22 cellular contexts compared by ENCODE assay signal in the genomic region with DNA sequence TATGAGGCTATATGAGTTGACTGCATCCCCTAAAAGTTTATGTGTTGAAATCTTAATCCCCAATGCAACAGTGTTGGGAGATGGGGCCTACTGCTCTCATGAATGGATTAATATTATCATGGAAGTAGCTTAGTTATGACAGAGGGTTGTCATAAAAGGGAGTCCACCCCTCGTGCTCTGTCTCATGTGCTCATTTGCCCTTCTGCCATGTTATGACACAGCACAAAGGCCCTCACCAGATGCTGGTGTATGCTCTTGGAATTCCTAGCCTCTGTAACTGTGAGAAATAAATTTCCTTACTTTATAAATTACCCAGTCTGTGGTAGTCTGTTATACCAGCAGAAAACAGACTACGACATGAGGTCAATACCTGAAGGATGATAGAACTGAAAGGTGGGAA. TPM values are rescaled to one million over a fixed set of nuclear protein-coding genes. Genes with fewer than 3 reads are reported as not detected.
DNase-seq lines count a peak whose midpoint lies in the region; ATAC-seq and TF ChIP-seq lines count a peak whose summit lies in the region.
"Had no signal": no experiment of that assay in that cellular context is flagged by ENCODE, and none has a peak within 500 bp of the region (broad histone marks: within the 10 kb centered on the region; RNA-seq: fewer than 3 reads in every experiment).

No MANE protein-coding gene starts in this region.

- no peak overlapping the region for H4K8ac ChIP-seq in IMR-90 (ENCODE audit: low read depth in 2 of 2, low read length in 2 of 2)

- no peak for TF ChIP-seq RAD21 in IMR-90 (IDR thresholded peaks at IDR 0.05; ENCODE audit: low read length)

- no peak overlapping the region for H2BK20ac ChIP-seq in IMR-90 (ENCODE audit: low read depth, low read length)

- POLR2A ChIA-PET in IMR-90 (lab: Charles Lee; ENCODE audit: unreplicated experiment), result no interaction called here

- no peak overlapping the region for H3K4me2 ChIP-seq in IMR-90 (ENCODE audit: low read depth, low read length)
- H3K4me2 ChIP-seq: PC-9 had no signal

- ATAC-seq in IMR-90 (ENCODE audit: low read depth), result no peak
- peak in 3 of 4 donors; percentile 25 to 40 (median 37) for ATAC-seq in psoas muscle
- no peak for ATAC-seq in left lung

- TF ChIP-seq CTCF in AG10803 (conservative IDR thresholded peaks at IDR 0.05; ENCODE audit: low read length) (no peak), IMR-90 (conservative IDR thresholded peaks at IDR 0.05; ENCODE audit: low read depth, low read length) (no peak), foreskin fibroblast (IDR thresholded peaks at IDR 0.05; ENCODE audit: low read depth, low read length) (no peak), psoas muscle (IDR thresholded peaks at IDR 0.05) (no peak), left lung (IDR thresholded peaks at IDR 0.05) (no peak)

- H3K14ac ChIP-seq in IMR-90 (replicated peaks; ENCODE audit: low read depth, low read length), result no peak overlapping the region

- H3K36me3 ChIP-seq in IMR-90 (ENCODE audit: control insufficient read depth, insufficient read depth, low read length) (no peaks in the 10 kb centered on the region), psoas muscle (ENCODE audit: insufficient read depth in 1 of 2, low read depth in 1 of 2) (no peaks in the 10 kb centered on the region), left lung (no peaks in the 10 kb centered on the region)
- H3K36me3 ChIP-seq: BE2C, SJCRH30 had no signal

- no peak overlapping the region for H2BK120ac ChIP-seq in IMR-90 (ENCODE audit: low read depth, low read length)

- H3K56ac ChIP-seq in IMR-90 (ENCODE audit: extremely low read depth, insufficient read depth, low read length), result no peak overlapping the region

- H2BK5ac ChIP-seq in IMR-90 (ENCODE audit: low read depth, low read length, poor library complexity, severe bottlenecking), result no peak overlapping the region

- H3K4me1 ChIP-seq in IMR-90 (ENCODE audit: control insufficient read depth, insufficient read depth, low read length), result peaks cover 8% of the 10 kb centered on the region
- peaks cover 24% of the 10 kb centered on the region for H3K4me1 ChIP-seq in psoas muscle
- no peaks in the 10 kb centered on the region for H3K4me1 ChIP-seq in left lung
- H3K4me1 ChIP-seq: BE2C, SJCRH30 had no signal

- no peaks in the 10 kb centered on the region for H3K9me3 ChIP-seq in IMR-90 (ENCODE audit: control insufficient read depth, insufficient read depth, low read length)
- no peaks in the 10 kb centered on the region for H3K9me3 ChIP-seq in psoas muscle
- no peaks in the 10 kb centered on the region for H3K9me3 ChIP-seq in left lung
- H3K9me3 ChIP-seq: BE2C, SJCRH30 had no signal

- no peak overlapping the region for H2AK9ac ChIP-seq in IMR-90 (replicated peaks; ENCODE audit: low read depth, low read length, poor library complexity)

- H4K20me1 ChIP-seq in IMR-90 (ENCODE audit: insufficient read depth, low read length), result no peaks in the 10 kb centered on the region

- H3K27ac ChIP-seq in IMR-90 (ENCODE audit: insufficient read depth, low read length) (no peak overlapping the region), psoas muscle (peak overlapping the region; percentile 7), left lung (no peak overlapping the region)
- H3K27ac ChIP-seq: 22Rv1, HL-60, PC-9, SJCRH30 had no signal

- H4K91ac ChIP-seq in IMR-90 (ENCODE audit: insufficient read depth, low read depth, low read length), result no peak overlapping the region

- no peaks in the 10 kb centered on the region for H3K79me1 ChIP-seq in IMR-90 (ENCODE audit: low read depth in 1 of 2, low read length in 2 of 2)

- H3K9me1 ChIP-seq in IMR-90 (ENCODE audit: insufficient read depth, low read length), result peaks cover 3% of the 10 kb centered on the region; the same call in 1 of the 2 replicates

- dilution Hi-C loops in IMR-90 (cut with HindIII; ENCODE audit: low sequenced_read_pairs, unreplicated experiment), result no loop called here

- no peak overlapping the region for H4K5ac ChIP-seq in IMR-90 (ENCODE audit: low read depth, low read length)

- no peak overlapping the region for H2AFZ ChIP-seq in IMR-90 (replicated peaks; ENCODE audit: low read length, poor library complexity)
- H2AFZ ChIP-seq: PC-9 had no signal

- CTCF ChIA-PET in IMR-90 (lab: Yijun Ruan, JAX), result interaction anchor here (1.0 kb wide), 1 partner anchor 17 kb away, joined by 3 read pairs; no protein-coding TSS in a partner anchor

- intact Hi-C loops in IMR-90 (cut with micrococcal nuclease), result no loop called here
- intact Hi-C loops in psoas muscle (cut with DNase I), result loop anchor here in 1 of 2 donors (5.0 kb wide), 1 partner anchor 505 kb away; no protein-coding TSS in a partner anchor
- intact Hi-C loops in left lung (cut with DNase I), result no loop called here

- no peak overlapping the region for H3K23ac ChIP-seq in IMR-90 (ENCODE audit: low read depth, low read length)

- no CpG with 5 or more reads among the region's 2 CpGs for WGBS in IMR-90 (ENCODE audit: extremely low coverage in 2 of 2, insufficient read length in 1 of 2), 2 experiments
- WGBS in psoas muscle, 3 donors, result 73 to 95% (median 75%) methylated on average over 2 of the region's 2 CpGs

- no peak for TF ChIP-seq POLR2A in IMR-90 (IDR thresholded peaks at IDR 0.05; ENCODE audit: low read depth, low read length)

- H2AK5ac ChIP-seq in IMR-90 (ENCODE audit: low read depth, low read length), result no peak overlapping the region

- in situ Hi-C loops in IMR-90 (cut with MboI; ENCODE audit: low sequenced_read_pairs), result no loop called here

- no peak overlapping the region for H3K9ac ChIP-seq in IMR-90 (ENCODE audit: low read depth, low read length)

- DNase-seq in AG10803 (ENCODE audit: low read depth), result peak; percentile 46
- peak; percentile 36 for DNase-seq in IMR-90
- peak; percentile 33 to 67 for DNase-seq in foreskin fibroblast
- DNase-seq in psoas muscle, result no peak
- DNase-seq in DMS114 treated with DMSO at 0.1 percent for 48 hours (lab: John Stamatoyannopoulos, UW; ENCODE audit: unreplicated experiment), result no peak
- DNase-seq in activated T-cell treated with anti-CD3 and anti-CD28 coated beads, Interleukin-2, amount 50 U/mL, for 1 hour, result no peak
- DNase-seq in left lung, result no peak
- DNase-seq: BE2C; CD8-positive, alpha-beta memory T cell; DMS 273 treated with DMSO at 0.1 percent for 48 hours; DND-41; H7; NCI-H1048; NCI-H1417; NCI-H1694; NCI-H2029 treated with DMSO at 0.1 percent for 48 hours; NCI-H2227 treated with DMSO at 0.1 percent for 48 hours; NCI-H526 treated with DMSO at 0.1 percent for 48 hours; PC-9; SJCRH30 had no signal

- BruUV-seq in IMR-90 (replicated peaks; lab: Mats Ljungman, UMichigan), result no TSS peak

- no peak overlapping the region for H3K4me3 ChIP-seq in AG10803 (ENCODE audit: low read length)
- H3K4me3 ChIP-seq in IMR-90 (ENCODE audit: insufficient read depth, low read depth, low read length), result no peak overlapping the region
- no peak overlapping the region for H3K4me3 ChIP-seq in foreskin fibroblast (ENCODE audit: low read depth in 1 of 2, low read length in 2 of 2)
- no peak overlapping the region for H3K4me3 ChIP-seq in psoas muscle
- no peak overlapping the region for H3K4me3 ChIP-seq in left lung
- H3K4me3 ChIP-seq: PC-9, SJCRH30 had no signal

- no peaks in the 10 kb centered on the region for H3K27me3 ChIP-seq in IMR-90 (ENCODE audit: control insufficient read depth, insufficient read depth, low read length)
- no peaks in the 10 kb centered on the region for H3K27me3 ChIP-seq in psoas muscle (ENCODE audit: insufficient read depth in 3 of 3, low read length in 2 of 3)
- no peaks in the 10 kb centered on the region for H3K27me3 ChIP-seq in left lung
- H3K27me3 ChIP-seq: BE2C, SJCRH30 had no signal

- no peak overlapping the region for H3K4ac ChIP-seq in IMR-90 (ENCODE audit: low read depth, low read length)

- H2BK15ac ChIP-seq in IMR-90 (ENCODE audit: low read depth, low read length), result no peak overlapping the region

- no peak overlapping the region for H3K18ac ChIP-seq in IMR-90 (ENCODE audit: low read depth, low read length)

TF ChIP-seq in IMR-90, 13 proteins besides CTCF, POLR2A, EP300 and RAD21 (continues in another document):
- TF ChIP-seq CHD1 (IDR thresholded peaks at IDR 0.05; ENCODE audit: low read depth, low read length), result no peak
- TF ChIP-seq MXI1 (IDR thresholded peaks at IDR 0.05; ENCODE audit: borderline replicate concordance, low read depth, low read length), result no peak
- no peak for TF ChIP-seq SMC3 (IDR thresholded peaks at IDR 0.05; ENCODE audit: low read depth, low read length)
- no peak for TF ChIP-seq BHLHE40 (IDR thresholded peaks at IDR 0.05; ENCODE audit: low read depth, low read length)
- no peak for TF ChIP-seq NFE2L2 (IDR thresholded peaks at IDR 0.05; ENCODE audit: low read depth, low read length)
- no peak for TF ChIP-seq RCOR1 (IDR thresholded peaks at IDR 0.05; ENCODE audit: insufficient replicate concordance, low read length)
- TF ChIP-seq FOS (IDR thresholded peaks at IDR 0.05; ENCODE audit: low read depth, low read length), result no peak
- no peak for TF ChIP-seq MAFK (IDR thresholded peaks at IDR 0.05; ENCODE audit: low read depth, low read length)
- no peak for TF ChIP-seq CEBPB (IDR thresholded peaks at IDR 0.05; ENCODE audit: low read depth, low read length)
- no peak for TF ChIP-seq MAZ (IDR thresholded peaks at IDR 0.05; ENCODE audit: borderline replicate concordance, low read depth, low read length)
- TF ChIP-seq, protein P1, sequence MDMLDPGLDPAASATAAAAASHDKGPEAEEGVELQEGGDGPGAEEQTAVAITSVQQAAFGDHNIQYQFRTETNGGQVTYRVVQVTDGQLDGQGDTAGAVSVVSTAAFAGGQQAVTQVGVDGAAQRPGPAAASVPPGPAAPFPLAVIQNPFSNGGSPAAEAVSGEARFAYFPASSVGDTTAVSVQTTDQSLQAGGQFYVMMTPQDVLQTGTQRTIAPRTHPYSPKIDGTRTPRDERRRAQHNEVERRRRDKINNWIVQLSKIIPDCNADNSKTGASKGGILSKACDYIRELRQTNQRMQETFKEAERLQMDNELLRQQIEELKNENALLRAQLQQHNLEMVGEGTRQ (IDR thresholded peaks at IDR 0.05; ENCODE audit: low read depth, low read length), result no peak
- no peak for TF ChIP-seq RFX5 (IDR thresholded peaks at IDR 0.05; ENCODE audit: low read depth, low read length)

RNA-seq across cellular contexts. Expression of a gene that starts 17.6 kb away (rescaled TPM):
- total RNA-seq in IMR-90 (2012; rRNA removed) (6.7 and 8.8 TPM in 2 replicates), psoas muscle (10 to 100 TPM in 3 of 4 donors, 1 to 10 TPM in 1; 3.5 to 17.0 (median 11.8) TPM), left lung (10 to 100 TPM in 1 of 2 donors, 1 to 10 TPM in 1; 9.4 to 12.8 TPM)
- polyA plus RNA-seq in IMR-90 (2012; rRNA removed) (3.0 TPM in 2 replicates), psoas muscle (1 to 10 TPM in 2 of 3 donors, under 1 TPM in 1; 0.91 to 6.3 (median 4.8) TPM)
- 0.77 and 0.88 TPM in 2 replicates for polyA plus RNA-seq in IMR-90 (2012; cell fraction: cytosol; rRNA removed)
- polyA plus RNA-seq in IMR-90 (2012; cell fraction: nucleus; rRNA removed; ENCODE audit: low replicate concordance), result 0.70 and 2.1 TPM in 2 replicates

RNA-seq across cellular contexts. Expression of a gene that starts 38.8 kb away (rescaled TPM):
- total RNA-seq in IMR-90 (2012; rRNA removed) (16.1 and 23.5 TPM in 2 replicates), psoas muscle (under 1 TPM; 0.54 to 0.84 (median 0.72) TPM), left lung (10 to 100 TPM in 1 of 2 donors, 1 to 10 TPM in 1; 10.0 to 10.9 TPM)
- polyA plus RNA-seq in IMR-90 (2012; rRNA removed) (2.7 and 3.1 TPM in 2 replicates), psoas muscle (under 1 TPM; 0.18 to 0.57 (median 0.49) TPM)
- 0.11 and 0.23 TPM in 2 replicates for polyA plus RNA-seq in IMR-90 (2012; cell fraction: cytosol; rRNA removed)
- 0.35 and 2.2 TPM in 2 replicates for polyA plus RNA-seq in IMR-90 (2012; cell fraction: nucleus; rRNA removed; ENCODE audit: low replicate concordance)

Comparison
In these comparisons a context has a peak if more than half of its experiments do, and no peak if none do; other contexts are left out.
1. DNase-seq: peak in AG10803 (single experiment), IMR-90 (single experiment) and foreskin fibroblast (2 of 2); none in psoas muscle (0 of 2), DMS114 treated with DMSO at 0.1 percent for 48 hours (single experiment), activated T-cell treated with anti-CD3 and anti-CD28 coated beads, Interleukin-2, amount 50 U/mL, for 1 hour (single experiment) and left lung (0 of 2).
2. ATAC-seq: peak in psoas muscle (3 of 4); none in IMR-90 (single experiment) and left lung (single experiment).